ENCODE assay signal across 9 cellular contexts in the genomic region with DNA sequence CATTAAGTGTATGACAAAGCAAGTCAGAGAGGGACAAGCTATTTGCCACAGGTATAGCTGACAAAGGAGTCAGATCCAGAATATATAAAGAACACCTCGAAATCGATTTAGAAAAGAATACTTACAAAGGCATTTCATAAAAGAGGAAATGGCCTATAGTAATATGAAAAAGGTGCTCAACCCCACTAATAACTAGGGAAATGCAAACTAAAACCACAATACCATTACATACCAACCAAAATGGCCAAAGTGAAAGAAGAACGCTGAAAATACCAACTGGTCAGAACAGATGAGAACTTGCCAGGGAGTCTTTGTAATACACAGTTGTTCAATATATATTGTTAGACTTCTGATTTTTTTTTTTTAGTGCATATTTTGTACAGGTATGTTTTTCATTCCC.
DNase-seq lines count a peak whose midpoint lies in the region; ATAC-seq lines count a peak whose summit lies in the region.
"Had no signal": no experiment of that assay in that cellular context is flagged by ENCODE, and none has a peak within 500 bp of the region (broad histone marks: within the 10 kb centered on the region; RNA-seq: fewer than 3 reads in every experiment).

No MANE protein-coding gene starts in this region.

- H3K4me3 Mint-ChIP-seq in activated T-cell treated with anti-CD3 and anti-CD28 coated beads, Interleukin-2, amount 50 U/mL, for 72 hours, result peak overlapping the region; percentile 61 to 76
- peak overlapping the region; percentile 7 for H3K4me3 Mint-ChIP-seq in stimulated activated memory B cell treated with anti-CD40 and anti-IgM and Interleukin-4, amounts not matched to agents 10 μg/mL and 1 μg/mL and 100 μg/mL, for 72 hours

- peak overlapping the region; percentile 92 for H3K27ac Mint-ChIP-seq in activated T-cell treated with anti-CD3 and anti-CD28 coated beads, Interleukin-2, amount 50 U/mL, for 72 hours
- H3K27ac Mint-ChIP-seq in stimulated activated memory B cell treated with anti-CD40 and anti-IgM and Interleukin-4, amounts not matched to agents 10 μg/mL and 1 μg/mL and 100 μg/mL, for 72 hours, result no peak overlapping the region

- ATAC-seq in activated T-cell treated with anti-CD3 and anti-CD28 coated beads, Interleukin-2, amount 50 U/mL, for 72 hours (replicated peaks in 1 of 2), result peak in 1 of 2 donors; percentile 26
- ATAC-seq in HG02571 (IDR thresholded peaks at IDR 0.05; ENCODE audit: unreplicated experiment) (peak; percentile 83), HG03520 (IDR thresholded peaks at IDR 0.05; ENCODE audit: unreplicated experiment) (peak; percentile 78)
- peak; percentile 75 for ATAC-seq in stimulated activated memory B cell treated with anti-CD40 and anti-IgM and Interleukin-4, amounts not matched to agents 10 μg/mL and 1 μg/mL and 100 μg/mL, for 72 hours

- no peaks in the 10 kb centered on the region for H3K9me3 Mint-ChIP-seq in activated T-cell treated with anti-CD3 and anti-CD28 coated beads, Interleukin-2, amount 50 U/mL, for 72 hours
- no peaks in the 10 kb centered on the region for H3K9me3 Mint-ChIP-seq in stimulated activated memory B cell treated with anti-CD40 and anti-IgM and Interleukin-4, amounts not matched to agents 10 μg/mL and 1 μg/mL and 100 μg/mL, for 72 hours

- H3K27me3 Mint-ChIP-seq in activated T-cell treated with anti-CD3 and anti-CD28 coated beads, Interleukin-2, amount 50 U/mL, for 72 hours (ENCODE audit: low read depth), result no peaks in the 10 kb centered on the region
- no peaks in the 10 kb centered on the region for H3K27me3 Mint-ChIP-seq in stimulated activated memory B cell treated with anti-CD40 and anti-IgM and Interleukin-4, amounts not matched to agents 10 μg/mL and 1 μg/mL and 100 μg/mL, for 72 hours

- DNase-seq in activated T-cell treated with anti-CD3 and anti-CD28 coated beads, Interleukin-2, amount 50 U/mL, for 72 hours, result no peak
- DNase-seq in activated T-cell treated with anti-CD3 and anti-CD28 coated beads for 4 hours (no peak), kidney glomerular epithelial cell (lab: John Stamatoyannopoulos, UW) (no peak), NCI-H1105 (lab: John Stamatoyannopoulos, UW) (no peak), GDM1 (lab: John Stamatoyannopoulos, UW) (no peak)
- DNase-seq: NCI-H1417 treated with DMSO at 0.1 percent for 48 hours had no signal

- H3K4me1 Mint-ChIP-seq in activated T-cell treated with anti-CD3 and anti-CD28 coated beads, Interleukin-2, amount 50 U/mL, for 72 hours (ENCODE audit: low read depth), result peaks cover 46% of the 10 kb centered on the region
- peaks cover 41% of the 10 kb centered on the region for H3K4me1 Mint-ChIP-seq in stimulated activated memory B cell treated with anti-CD40 and anti-IgM and Interleukin-4, amounts not matched to agents 10 μg/mL and 1 μg/mL and 100 μg/mL, for 72 hours

- H3K36me3 Mint-ChIP-seq in activated T-cell treated with anti-CD3 and anti-CD28 coated beads, Interleukin-2, amount 50 U/mL, for 72 hours (ENCODE audit: insufficient read depth in 2 of 2), result peaks cover 0 to 12% of the 10 kb centered on the region in 2 donors
- peaks cover 21% of the 10 kb centered on the region for H3K36me3 Mint-ChIP-seq in stimulated activated memory B cell treated with anti-CD40 and anti-IgM and Interleukin-4, amounts not matched to agents 10 μg/mL and 1 μg/mL and 100 μg/mL, for 72 hours
